8 cellular contexts compared by ENCODE assay signal in the genomic region with DNA sequence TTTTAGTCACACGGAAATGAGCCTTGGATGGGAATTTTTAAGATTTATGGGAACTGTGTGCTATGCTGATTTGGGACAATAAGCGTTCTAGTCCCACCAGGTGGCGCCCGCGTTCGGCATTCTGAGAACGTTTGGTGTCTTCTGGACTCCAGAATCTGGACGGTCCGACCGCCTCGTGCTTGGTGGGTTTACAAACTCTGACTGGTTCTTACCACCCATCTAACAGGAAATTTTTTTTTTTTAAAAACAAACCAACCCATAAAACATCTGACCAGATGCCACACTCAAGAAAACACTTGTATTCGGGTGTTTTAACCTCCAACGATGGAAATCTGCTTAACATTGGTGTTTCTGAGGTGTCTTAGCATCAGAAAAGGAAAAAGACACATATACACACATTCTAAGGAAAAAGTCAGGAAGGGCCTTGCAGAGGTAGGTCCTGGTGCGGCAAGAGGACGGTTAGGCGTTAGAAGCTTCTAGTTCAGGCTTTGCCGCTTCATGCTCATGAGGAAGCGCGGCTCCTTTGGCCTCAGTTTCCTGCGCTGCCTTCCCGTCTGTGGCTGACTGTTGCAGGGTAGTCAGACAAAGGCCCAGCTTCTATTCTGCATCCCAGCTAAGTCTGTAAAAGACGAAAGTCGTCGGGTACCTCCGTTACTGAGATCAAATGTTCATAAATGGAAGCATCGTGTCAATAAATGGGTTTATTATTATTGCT. TPM values are rescaled to one million over a fixed set of nuclear protein-coding genes. Genes with fewer than 3 reads are reported as not detected.
DNase-seq lines count a peak whose midpoint lies in the region; ATAC-seq and TF ChIP-seq lines count a peak whose summit lies in the region.

No MANE protein-coding gene starts in this region.

- peak overlapping the region; percentile 81 for H3K27ac Mint-ChIP-seq in endodermal cell

- H3K27ac ChIP-seq in C4-2B (peak overlapping the region; percentile 76), endodermal cell (ENCODE audit: low read depth, low read length) (no peak overlapping the region)

- DNase-seq in HT1080 (ENCODE audit: low read depth) (peak; percentile 82), NK-92 (lab: John Stamatoyannopoulos, UW; ENCODE audit: unreplicated experiment) (peak; percentile 20), endodermal cell (peak; percentile 92), mesenteric fat pad (ENCODE audit: low spot score) (peak; percentile 96)
- DNase-seq in activated CD8-positive, alpha-beta memory T cell treated with anti-CD3 and anti-CD28 coated beads, Interleukin-2, amount 50 U/mL, for 4 hours, result peak; percentile 77
- peak; percentile 63 for DNase-seq in stimulated activated CD8-positive, alpha-beta memory T cell treated with anti-CD3 and anti-CD28 coated beads, Interleukin-12 subunit alpha, Interleukin-12 subunit beta, amount 100 ng/mL, for 1 hour (ENCODE audit: low read depth)

- peaks cover 3% of the 10 kb centered on the region for H3K27me3 Mint-ChIP-seq in endodermal cell (ENCODE audit: insufficient read depth)

- peak overlapping the region; percentile 60 for H3K9ac ChIP-seq in endodermal cell (ENCODE audit: extremely low read depth, low read length, poor library complexity, severe bottlenecking)

- peak; percentile 96 for TF ChIP-seq CTCF in C4-2B (conservative IDR thresholded peaks at IDR 0.05)
- TF ChIP-seq CTCF in endodermal cell (conservative IDR thresholded peaks at IDR 0.05), result peak; percentile 94

- peaks cover under 1% of the 10 kb centered on the region for H3K27me3 ChIP-seq in endodermal cell (ENCODE audit: control insufficient read depth, insufficient read depth, low read length, poor library complexity, severe bottlenecking)

- H3K36me3 ChIP-seq in endodermal cell (ENCODE audit: control insufficient read depth, insufficient read depth, low read length), result peaks cover 3% of the 10 kb centered on the region

- H3K9me3 Mint-ChIP-seq in endodermal cell, result no peaks in the 10 kb centered on the region

- H3K9me3 ChIP-seq in endodermal cell (ENCODE audit: control insufficient read depth, low read length), result no peaks in the 10 kb centered on the region

- no peak for ATAC-seq in HG03520 (IDR thresholded peaks at IDR 0.05; ENCODE audit: unreplicated experiment)

- H3K36me3 Mint-ChIP-seq in endodermal cell (ENCODE audit: low read depth), result peaks cover 4% of the 10 kb centered on the region

- no peaks in the 10 kb centered on the region for H3K4me1 ChIP-seq in endodermal cell (ENCODE audit: control insufficient read depth, insufficient read depth, low read length)

- H3K4me1 Mint-ChIP-seq in endodermal cell, result peaks cover 27% of the 10 kb centered on the region

- peak overlapping the region; percentile 87 for H3K4me3 ChIP-seq in endodermal cell (ENCODE audit: low read length)

- 26% methylated on average over 15 to 26 of the region's 26 CpGs for WGBS in endodermal cell (ENCODE audit: insufficient coverage in 1 of 2, insufficient read length in 1 of 2), 2 experiments

- peak overlapping the region; percentile 69 for H3K4me3 Mint-ChIP-seq in endodermal cell

RNA-seq across cellular contexts. Expression of a gene that starts 0.8 kb away (rescaled TPM):
- total RNA-seq in HT1080 (2014; rRNA removed; shearing (Covaris generic)), result 40.4 and 43.0 TPM in 2 replicates
- 22.8 and 25.1 TPM in 2 replicates for polyA plus RNA-seq in HT1080 (2015; cell fraction: cytosol; rRNA removed)
- polyA plus RNA-seq in HT1080 (2015; cell fraction: nucleus; rRNA removed), result 34.3 and 35.3 TPM in 2 replicates
- 10 to 100 TPM in 1 of 2 donors, 1 to 10 TPM in 1; 9.0 to 13.5 TPM for total RNA-seq in endodermal cell
- polyA plus RNA-seq in endodermal cell (2013, experiment 1 of 2), result 10.0 TPM
- 10.5 TPM for polyA plus RNA-seq in endodermal cell (2013, experiment 2 of 2)
- total RNA-seq in mesenteric fat pad, result 16.1 TPM

RNA-seq across cellular contexts. Expression of a gene that starts 22.3 kb away (rescaled TPM):
- total RNA-seq in HT1080 (2014; rRNA removed; shearing (Covaris generic)), result 66.6 and 83.6 TPM in 2 replicates
- polyA plus RNA-seq in HT1080 (2015; cell fraction: cytosol; rRNA removed), result 73.8 and 80.9 TPM in 2 replicates
- polyA plus RNA-seq in HT1080 (2015; cell fraction: nucleus; rRNA removed), result 81.7 and 88.2 TPM in 2 replicates
- total RNA-seq in endodermal cell, result 10 to 100 TPM; 38.3 to 41.9 TPM
- polyA plus RNA-seq in endodermal cell (2013, experiment 1 of 2), result 47.9 TPM
- polyA plus RNA-seq in endodermal cell (2013, experiment 2 of 2), result 42.1 TPM
- 37.8 TPM for total RNA-seq in mesenteric fat pad

RNA-seq across cellular contexts. Expression of a gene that starts 50.2 kb away (rescaled TPM):
- 41.7 and 51.1 TPM in 2 replicates for total RNA-seq in HT1080 (2014; rRNA removed; shearing (Covaris generic))
- polyA plus RNA-seq in HT1080 (2015; cell fraction: cytosol; rRNA removed), result 52.6 and 58.3 TPM in 2 replicates
- polyA plus RNA-seq in HT1080 (2015; cell fraction: nucleus; rRNA removed), result 50.6 and 51.9 TPM in 2 replicates
- total RNA-seq in endodermal cell, result 10 to 100 TPM; 72.8 to 79.7 TPM
- polyA plus RNA-seq in endodermal cell (2013, experiment 1 of 2), result 79.7 TPM
- 76.4 TPM for polyA plus RNA-seq in endodermal cell (2013, experiment 2 of 2)
- total RNA-seq in mesenteric fat pad, result 103 TPM

Comparison
In these comparisons a context has a peak if more than half of its experiments do, and no peak if none do; other contexts are left out.
1. DNase-seq: peak in every context shown above with its lines; median percentile 96 in mesenteric fat pad; 92 in endodermal cell; 82 in HT1080; 77 in activated CD8-positive, alpha-beta memory T cell treated with anti-CD3 and anti-CD28 coated beads, Interleukin-2, amount 50 U/mL, for 4 hours; 63 in stimulated activated CD8-positive, alpha-beta memory T cell treated with anti-CD3 and anti-CD28 coated beads, Interleukin-12 subunit alpha, Interleukin-12 subunit beta, amount 100 ng/mL, for 1 hour; 20 in NK-92.